In genomic region chr6:46186583-46186982, GRCh38 we compare ENCODE assay signal across 24 cellular contexts. TPM values are rescaled to one million over a fixed set of nuclear protein-coding genes. Genes with fewer than 3 reads are reported as not detected.
"Had no signal": no experiment of that assay in that cellular context is flagged by ENCODE, and none has a peak within 500 bp of the region (broad histone marks: within the 10 kb centered on the region; RNA-seq: fewer than 3 reads in every experiment).

No MANE protein-coding gene starts in this region.

- H3K4me3 ChIP-seq: body of pancreas, hepatocyte, left lung, ovary, prostate gland, suprapubic skin, transverse colon had no signal

- ATAC-seq: activated CD4-positive, CD25-positive, alpha-beta regulatory T cell treated with anti-CD3 and anti-CD28 coated beads, Interleukin-2, amount 50 U/mL, for 24 hours; activated CD8-positive, alpha-beta memory T cell treated with anti-CD3 and anti-CD28 coated beads, Interleukin-2, amount 10 ng/mL, durations not matched to agents 7 days and 5 days; activated CD8-positive, alpha-beta T cell treated with anti-CD3 and anti-CD28 coated beads for 36 hours; activated naive CD8-positive, alpha-beta T cell treated with anti-CD3 and anti-CD28 coated beads, Interleukin-2, amount 50 U/mL, for 24 hours; body of pancreas; left lung; natural killer cell; stimulated activated effector memory CD8-positive, alpha-beta T cell treated with anti-CD3 and anti-CD28 coated beads, Interleukin-12 subunit alpha, Interleukin-12 subunit beta, amount 100 ng/mL, for 72 hours; stimulated activated naive CD8-positive, alpha-beta T cell treated with anti-CD3 and anti-CD28 coated beads, Interleukin-15, amount 100 ng/mL, for 72 hours had no signal

- H3K27ac ChIP-seq: body of pancreas, hepatocyte, left lung, prostate gland, suprapubic skin, transverse colon had no signal

- DNase-seq: activated CD4-positive, alpha-beta T cell treated with anti-CD3 and anti-CD28 coated beads, Interleukin-2, amount 10 ng/mL, durations not matched to agents 24 days and 14 days; activated CD8-positive, alpha-beta memory T cell treated with anti-CD3 and anti-CD28 coated beads, Interleukin-2, amount 10 ng/mL, durations not matched to agents 7 days and 5 days; activated CD8-positive, alpha-beta T cell treated with anti-CD3 and anti-CD28 coated beads for 36 hours; activated effector memory CD4-positive, alpha-beta T cell treated with anti-CD3 and anti-CD28 coated beads, Interleukin-2, amount 50 U/mL, for 16 hours; activated naive CD4-positive, alpha-beta T cell treated with anti-CD3 and anti-CD28 coated beads, Interleukin-2, amount 50 U/mL, for 16 hours; activated naive CD8-positive, alpha-beta T cell treated with anti-CD3 and anti-CD28 coated beads, Interleukin-2, amount 50 U/mL, for 24 hours; activated T-cell treated with anti-CD3 and anti-CD28 coated beads for 4 hours; body of pancreas; effector CD4-positive, alpha-beta T cell; glutamatergic neuron; immature natural killer cell; left lung; natural killer cell; ovary; stimulated activated CD4-positive, alpha-beta T cell treated with anti-CD3 and anti-CD28 coated beads, Interleukin-1b, Interleukin-23, amount 100 ng/mL, for 48 hours; stimulated activated naive CD8-positive, alpha-beta T cell treated with anti-CD3 and anti-CD28 coated beads, Interleukin-15, amount 100 ng/mL, for 72 hours; transverse colon had no signal

RNA-seq across cellular contexts. Expression of gene ENPP5, which starts 15.8 kb away (rescaled TPM):
- total RNA-seq: activated CD4-positive, alpha-beta T cell treated with anti-CD3 and anti-CD28 coated beads, Interleukin-2, amount 10 ng/mL, durations not matched to agents 24 days and 14 days; lung microvascular endothelial cell; T-helper 2 cell treated with Interferon-gamma antibody and Interleukin-4, amounts not matched to agents 100 ng/mL and 5 ng/mL, for 36 hours had no signal
